In genomic region chr18:55778731-55779460, GRCh38 we compare ENCODE assay signal across 8 cellular contexts.
DNase-seq lines count a peak whose midpoint lies in the region; ATAC-seq, FAIRE-seq and TF ChIP-seq lines count a peak whose summit lies in the region.

No MANE protein-coding gene starts in this region.

- peak overlapping the region; percentile 25 for H3K4me3 Mint-ChIP-seq in activated naive CD8-positive, alpha-beta T cell treated with anti-CD3 and anti-CD28 coated beads, Interleukin-2, amount 10 ng/mL, durations not matched to agents 7 days and 5 days
- H3K4me3 Mint-ChIP-seq in stimulated activated naive CD8-positive, alpha-beta T cell treated with anti-CD3 and anti-CD28 coated beads, Interleukin-15, amount 100 ng/mL, for 72 hours = peak overlapping the region; percentile 33 to 64
- no peak overlapping the region for H3K4me3 Mint-ChIP-seq in Caco-2 (ENCODE audit: unreplicated experiment)

- no peaks in the 10 kb centered on the region for H3K4me1 ChIP-seq in Caco-2

- H3K36me3 ChIP-seq in Caco-2 (ENCODE audit: control insufficient read depth, insufficient read depth, low read length) = no peaks in the 10 kb centered on the region

- no TSS peak for BruUV-seq in Caco-2 (replicated peaks; lab: Mats Ljungman, UMichigan)

- no peaks in the 10 kb centered on the region for H3K9me3 Mint-ChIP-seq in activated naive CD8-positive, alpha-beta T cell treated with anti-CD3 and anti-CD28 coated beads, Interleukin-2, amount 10 ng/mL, durations not matched to agents 7 days and 5 days
- H3K9me3 Mint-ChIP-seq in stimulated activated naive CD8-positive, alpha-beta T cell treated with anti-CD3 and anti-CD28 coated beads, Interleukin-15, amount 100 ng/mL, for 72 hours = no peaks in the 10 kb centered on the region
- H3K9me3 Mint-ChIP-seq in Caco-2 (ENCODE audit: unreplicated experiment) = no peaks in the 10 kb centered on the region

- H3K9me3 ChIP-seq in iPS-18c (ENCODE audit: control insufficient read depth, insufficient read depth, low read length) = no peaks in the 10 kb centered on the region
- H3K9me3 ChIP-seq in Caco-2 = no peaks in the 10 kb centered on the region

- TF ChIP-seq CTCF in Caco-2 (IDR thresholded peaks at IDR 0.05; ENCODE audit: insufficient read depth in 1 of 2, low read depth in 1 of 2, low read length in 1 of 2, severe bottlenecking in 1 of 2, unreplicated experiment in 1 of 2) = no peak

- no peak for ATAC-seq in activated naive CD8-positive, alpha-beta T cell treated with anti-CD3 and anti-CD28 coated beads, Interleukin-2, amount 10 ng/mL, durations not matched to agents 7 days and 5 days (ENCODE audit: low read depth)
- no peak for ATAC-seq in stimulated activated naive CD8-positive, alpha-beta T cell treated with anti-CD3 and anti-CD28 coated beads, Interleukin-15, amount 100 ng/mL, for 72 hours

- H3K27me3 Mint-ChIP-seq in activated naive CD8-positive, alpha-beta T cell treated with anti-CD3 and anti-CD28 coated beads, Interleukin-2, amount 10 ng/mL, durations not matched to agents 7 days and 5 days = peaks cover 55% of the 10 kb centered on the region
- H3K27me3 Mint-ChIP-seq in stimulated activated naive CD8-positive, alpha-beta T cell treated with anti-CD3 and anti-CD28 coated beads, Interleukin-15, amount 100 ng/mL, for 72 hours = peaks cover 69% of the 10 kb centered on the region
- no peaks in the 10 kb centered on the region for H3K27me3 Mint-ChIP-seq in Caco-2 (ENCODE audit: insufficient read depth, unreplicated experiment)

- POLR2A ChIA-PET in activated naive CD8-positive, alpha-beta T cell treated with anti-CD3 and anti-CD28 coated beads, Interleukin-2, amount 10 ng/mL, durations not matched to agents 7 days and 5 days (lab: Charles Lee) = no interaction called here
- POLR2A ChIA-PET in Caco-2 (lab: Charles Lee) = no interaction called here

- no peaks in the 10 kb centered on the region for H3K36me3 Mint-ChIP-seq in activated naive CD8-positive, alpha-beta T cell treated with anti-CD3 and anti-CD28 coated beads, Interleukin-2, amount 10 ng/mL, durations not matched to agents 7 days and 5 days
- peaks cover 9% of the 10 kb centered on the region for H3K36me3 Mint-ChIP-seq in Caco-2 (ENCODE audit: insufficient read depth, unreplicated experiment)

- no peak overlapping the region for H3K27ac Mint-ChIP-seq in activated naive CD8-positive, alpha-beta T cell treated with anti-CD3 and anti-CD28 coated beads, Interleukin-2, amount 10 ng/mL, durations not matched to agents 7 days and 5 days
- no peak overlapping the region for H3K27ac Mint-ChIP-seq in stimulated activated naive CD8-positive, alpha-beta T cell treated with anti-CD3 and anti-CD28 coated beads, Interleukin-15, amount 100 ng/mL, for 72 hours
- H3K27ac Mint-ChIP-seq in Caco-2 (ENCODE audit: unreplicated experiment) = no peak overlapping the region

- H3K27me3 ChIP-seq in Caco-2 (replicated peaks; ENCODE audit: control insufficient read depth, insufficient read depth, low read length) = no peaks in the 10 kb centered on the region

- CTCF ChIA-PET in Caco-2 (lab: Charles Lee) = no interaction called here

- DNase-seq in GM12891 (ENCODE audit: insufficient read length, low spot score) = no peak
- DNase-seq in M059J (ENCODE audit: low read depth) = peak; percentile 66
- no peak for DNase-seq in activated naive CD8-positive, alpha-beta T cell treated with anti-CD3 and anti-CD28 coated beads, Interleukin-2, amount 10 ng/mL, durations not matched to agents 7 days and 5 days
- DNase-seq in stimulated activated naive CD8-positive, alpha-beta T cell treated with anti-CD3 and anti-CD28 coated beads, Interleukin-15, amount 100 ng/mL, for 72 hours = no peak
- no peak for DNase-seq in cortex of kidney (lab: John Stamatoyannopoulos, UW)
- DNase-seq in Caco-2 = no peak
- no peak for DNase-seq in stimulated activated CD4-positive, alpha-beta T cell treated with anti-CD3 and anti-CD28 coated beads, Interleukin-1b, Interleukin-23, amount 100 ng/mL, for 48 hours

- peaks cover 6% of the 10 kb centered on the region for H3K4me1 Mint-ChIP-seq in activated naive CD8-positive, alpha-beta T cell treated with anti-CD3 and anti-CD28 coated beads, Interleukin-2, amount 10 ng/mL, durations not matched to agents 7 days and 5 days
- H3K4me1 Mint-ChIP-seq in stimulated activated naive CD8-positive, alpha-beta T cell treated with anti-CD3 and anti-CD28 coated beads, Interleukin-15, amount 100 ng/mL, for 72 hours = peaks cover 10% of the 10 kb centered on the region
- no peaks in the 10 kb centered on the region for H3K4me1 Mint-ChIP-seq in Caco-2 (ENCODE audit: low read depth, unreplicated experiment)

- peak overlapping the region; percentile 61; the same call in 1 of the 2 replicates for H3K4me3 ChIP-seq in iPS-18c (ENCODE audit: insufficient read depth, low read depth, low read length)
- H3K4me3 ChIP-seq in Caco-2 (ENCODE audit: low read depth, low read length) = no peak overlapping the region

- TF ChIP-seq POLR2A in GM12891 (IDR thresholded peaks at IDR 0.05; ENCODE audit: low read depth, low read length) = no peak

- FAIRE-seq in GM12891 (lab: Jason Lieb, UNC) = peak; percentile 74

- intact Hi-C loops in Caco-2 (cut with micrococcal nuclease; ENCODE audit: unreplicated experiment) = no loop called here

TF ChIP-seq in GM12891, 5 proteins besides CTCF, POLR2A, EP300 and RAD21:
- peak; percentile 99 for TF ChIP-seq POU2F2 (IDR thresholded peaks at IDR 0.05; ENCODE audit: low read depth, low read length)
- peak; percentile 50 for TF ChIP-seq SPI1 (IDR thresholded peaks at IDR 0.05; ENCODE audit: low read depth, low read length)
- TF ChIP-seq TAF1 (IDR thresholded peaks at IDR 0.05; ENCODE audit: low read depth, low read length) = no peak
TF ChIP-seq in GM12891: peak in this region for 2.
